In genomic region chr5:50873594-50874276, GRCh38 we compare ENCODE assay signal across 27 cellular contexts.
"Had no signal": no experiment of that assay in that cellular context is flagged by ENCODE, and none has a peak within 500 bp of the region (broad histone marks: within the 10 kb centered on the region; RNA-seq: fewer than 3 reads in every experiment).

No MANE protein-coding gene starts in this region.

- H2AFZ ChIP-seq: hepatocyte had no signal

- H3K27ac ChIP-seq: brain microvascular endothelial cell, hepatocyte, left lung, neutrophil, ovary, prostate gland, upper lobe of left lung, WERI-Rb-1 had no signal

- H3K4me1 ChIP-seq: ascending aorta, left lung, prostate gland, upper lobe of left lung had no signal

- ATAC-seq: activated CD8-positive, alpha-beta T cell treated with anti-CD3 and anti-CD28 coated beads, Interleukin-2, amount 10 ng/mL, durations not matched to agents 7 days and 5 days; natural killer cell treated with Interleukin-12 subunit alpha and Interleukin-12 subunit beta and Interleukin-15 and Interleukin-18, amount 100 ng/mL, for 72 hours had no signal

- H3K27me3 ChIP-seq: ascending aorta, brain microvascular endothelial cell, hepatocyte, left lung, ovary, upper lobe of left lung had no signal

- H3K36me3 ChIP-seq: ascending aorta, brain microvascular endothelial cell, left lung, neutrophil, ovary, prostate gland, thoracic aorta, upper lobe of left lung, WERI-Rb-1 had no signal

- H3K36me3 Mint-ChIP-seq: activated naive CD4-positive, alpha-beta T cell treated with anti-CD3 and anti-CD28 coated beads, Interleukin-2, amount 50 U/mL, for 72 hours; natural killer cell treated with Interleukin-12 subunit alpha and Interleukin-12 subunit beta and Interleukin-15 and Interleukin-18, amount 100 ng/mL, for 72 hours had no signal

- H3K79me2 ChIP-seq: hepatocyte had no signal

- FAIRE-seq: TTC549 had no signal

- H3K9me3 Mint-ChIP-seq: activated T-helper 1 cell treated with anti-CD3 and anti-CD28 coated beads, Interleukin-12 subunit alpha, Interleukin-12 subunit beta, Interleukin-2, Interleukin-4 antibody, amounts not matched to agents 30 ng/mL and 10 ng/mL and 1 ng/mL, durations not matched to agents 14 hours and 24 hours and 36 hours had no signal

- H3K4me2 ChIP-seq: hepatocyte had no signal

- H3K4me3 Mint-ChIP-seq: activated CD8-positive, alpha-beta T cell treated with anti-CD3 and anti-CD28 coated beads, Interleukin-2, amount 10 ng/mL, durations not matched to agents 7 days and 5 days; activated T-helper 1 cell treated with anti-CD3 and anti-CD28 coated beads, Interleukin-12 subunit alpha, Interleukin-12 subunit beta, Interleukin-2, Interleukin-4 antibody, amounts not matched to agents 30 ng/mL and 10 ng/mL and 1 ng/mL, durations not matched to agents 14 hours and 24 hours and 36 hours; natural killer cell treated with Interleukin-12 subunit alpha and Interleukin-12 subunit beta and Interleukin-15 and Interleukin-18, amount 100 ng/mL, for 72 hours had no signal

- H3K9me3 ChIP-seq: ascending aorta, left lung, neutrophil, ovary, prostate gland, thoracic aorta, upper lobe of left lung had no signal

- H3K27ac Mint-ChIP-seq: activated CD8-positive, alpha-beta T cell treated with anti-CD3 and anti-CD28 coated beads, Interleukin-2, amount 10 ng/mL, durations not matched to agents 7 days and 5 days; activated naive CD4-positive, alpha-beta T cell treated with anti-CD3 and anti-CD28 coated beads, Interleukin-2, amount 50 U/mL, for 72 hours; activated T-helper 1 cell treated with anti-CD3 and anti-CD28 coated beads, Interleukin-12 subunit alpha, Interleukin-12 subunit beta, Interleukin-2, Interleukin-4 antibody, amounts not matched to agents 30 ng/mL and 10 ng/mL and 1 ng/mL, durations not matched to agents 14 hours and 24 hours and 36 hours; natural killer cell treated with Interleukin-12 subunit alpha and Interleukin-12 subunit beta and Interleukin-15 and Interleukin-18, amount 100 ng/mL, for 72 hours had no signal

- DNase-seq: activated CD4-positive, alpha-beta T cell treated with anti-CD3 and anti-CD28 coated beads for 1 hour; activated CD4-positive, alpha-beta T cell treated with anti-CD3 and anti-CD28 coated beads, Interleukin-2, amount 50 U/mL, for 1 hour; activated CD8-positive, alpha-beta T cell treated with anti-CD3 and anti-CD28 coated beads, Interleukin-2, amount 10 ng/mL, durations not matched to agents 7 days and 5 days; activated gamma-delta T cell treated with Interleukin-2 at 50 U/mL for 16 hours; brain microvascular endothelial cell; caudate nucleus; dermis blood vessel endothelial cell; effector CD8-positive, alpha-beta T cell; erythroblast; foreskin fibroblast; kidney glomerular epithelial cell; left lung; ovary; stimulated activated CD4-positive, alpha-beta T cell treated with anti-CD3 and anti-CD28 coated beads, Interleukin-4, amount 100 ng/mL, for 24 hours; stimulated activated naive CD4-positive, alpha-beta T cell treated with Interleukin-2 at 50 U/mL for 16 hours; T-helper 2 cell; upper lobe of left lung; WERI-Rb-1 had no signal

- H3K4me3 ChIP-seq: ascending aorta, hepatocyte, left lung, ovary, prostate gland, upper lobe of left lung had no signal
